In genomic region chr16:67736858-67737257, GRCh38 we compare ENCODE assay signal across 17 cellular contexts. TPM values are rescaled to one million over a fixed set of nuclear protein-coding genes. Genes with fewer than 3 reads are reported as not detected.
DNase-seq lines count a peak whose midpoint lies in the region; ATAC-seq, FAIRE-seq and TF ChIP-seq lines count a peak whose summit lies in the region.
"Had no signal": no experiment of that assay in that cellular context is flagged by ENCODE, and none has a peak within 500 bp of the region (broad histone marks: within the 10 kb centered on the region; RNA-seq: fewer than 3 reads in every experiment).

No MANE protein-coding gene starts in this region.

- DNase-seq in activated T-cell treated with anti-CD3 and anti-CD28 coated beads, Interleukin-2, amount 50 U/mL, for 24 hours = no peak
- no peak for DNase-seq in activated T-cell treated with anti-CD3 and anti-CD28 coated beads, Interleukin-2, amount 50 U/mL, for 1 hour
- DNase-seq in M059J (ENCODE audit: low read depth) (peak; percentile 9), foreskin keratinocyte (peak in 1 of 2 donors; percentile 15), small intestine (peak; percentile 54), MV-4-11 (lab: John Stamatoyannopoulos, UW) (no peak), esophagus muscularis mucosa (ENCODE audit: extremely low spot score) (no peak), DMS153 treated with DMSO at 0.1 percent for 48 hours (lab: John Stamatoyannopoulos, UW; ENCODE audit: unreplicated experiment) (no peak)
- DNase-seq: 8988T; CD8-positive, alpha-beta memory T cell; H7; NCI-H1436; NCI-H2029; NCI-H510A treated with DMSO at 0.1 percent for 48 hours; NCI-H82 had no signal

- H3K4me3 ChIP-seq in small intestine (ENCODE audit: low read depth in 1 of 2, low read length in 2 of 2) (no peak overlapping the region), esophagus muscularis mucosa (no peak overlapping the region)
- H3K4me3 ChIP-seq: BLaER1 had no signal

- TF ChIP-seq POLR2A in esophagus muscularis mucosa (IDR thresholded peaks at IDR 0.05; ENCODE audit: low read depth) = no peak

- 67 to 92% (median 88%) methylated on average over 3 to 4 of the region's 4 CpGs for WGBS in small intestine, 3 donors
- WGBS in esophagus muscularis mucosa = 91% methylated on average over 4 of the region's 4 CpGs

- TF ChIP-seq EP300 in esophagus muscularis mucosa (IDR thresholded peaks at IDR 0.05) = no peak

- H3K9me3 Mint-ChIP-seq in activated T-cell treated with anti-CD3 and anti-CD28 coated beads, Interleukin-2, amount 50 U/mL, for 24 hours = no peaks in the 10 kb centered on the region
- H3K9me3 Mint-ChIP-seq: CD8-positive, alpha-beta memory T cell had no signal

- H3K9me3 ChIP-seq in small intestine (ENCODE audit: control insufficient read depth, low read depth) (no peaks in the 10 kb centered on the region), esophagus muscularis mucosa (no peaks in the 10 kb centered on the region)
- H3K9me3 ChIP-seq: BLaER1 had no signal

- FAIRE-seq in small intestine (lab: Jason Lieb, UNC) = no peak
- FAIRE-seq: GM12892 had no signal

- peak; percentile 64 for ATAC-seq in foreskin keratinocyte

- H3K27me3 Mint-ChIP-seq in activated T-cell treated with anti-CD3 and anti-CD28 coated beads, Interleukin-2, amount 50 U/mL, for 24 hours = no peaks in the 10 kb centered on the region
- H3K27me3 Mint-ChIP-seq: CD8-positive, alpha-beta memory T cell had no signal

- no peaks in the 10 kb centered on the region for H3K4me1 Mint-ChIP-seq in activated T-cell treated with anti-CD3 and anti-CD28 coated beads, Interleukin-2, amount 50 U/mL, for 24 hours (ENCODE audit: low read depth)

- peak overlapping the region; percentile 29 for H3K27ac Mint-ChIP-seq in activated T-cell treated with anti-CD3 and anti-CD28 coated beads, Interleukin-2, amount 50 U/mL, for 24 hours

- H3K27me3 ChIP-seq in foreskin keratinocyte = no peaks in the 10 kb centered on the region
- no peaks in the 10 kb centered on the region for H3K27me3 ChIP-seq in small intestine (ENCODE audit: control insufficient read depth in 2 of 2, insufficient read depth in 2 of 2, low read length in 2 of 2)
- no peaks in the 10 kb centered on the region for H3K27me3 ChIP-seq in esophagus muscularis mucosa
- H3K27me3 ChIP-seq: BLaER1 had no signal

- intact Hi-C loops in esophagus muscularis mucosa (cut with DNase I) = no loop called here

- H3K36me3 Mint-ChIP-seq in activated T-cell treated with anti-CD3 and anti-CD28 coated beads, Interleukin-2, amount 50 U/mL, for 24 hours (ENCODE audit: low read depth) = peaks cover 46% of the 10 kb centered on the region

- H3K36me3 ChIP-seq in small intestine (ENCODE audit: control insufficient read depth in 2 of 2, insufficient read depth in 2 of 2, low read length in 2 of 2) = peaks cover 0 to 7% of the 10 kb centered on the region in 2 donors
- H3K36me3 ChIP-seq in esophagus muscularis mucosa = peaks cover 11 to 75% (median 60%) of the 10 kb centered on the region in 4 donors

- H3K4me1 ChIP-seq in foreskin keratinocyte (no peaks in the 10 kb centered on the region), small intestine (ENCODE audit: control insufficient read depth in 2 of 2, insufficient read depth in 1 of 2, low read depth in 1 of 2, low read length in 1 of 2) (no peaks in the 10 kb centered on the region), esophagus muscularis mucosa (no peaks in the 10 kb centered on the region)
- H3K4me1 ChIP-seq: BLaER1 had no signal

- no peak for TF ChIP-seq CTCF in foreskin keratinocyte (conservative IDR thresholded peaks at IDR 0.05)
- no peak for TF ChIP-seq CTCF in esophagus muscularis mucosa (IDR thresholded peaks at IDR 0.05)

- H3K27ac ChIP-seq in foreskin keratinocyte (no peak overlapping the region), small intestine (ENCODE audit: low read depth in 1 of 2, low read length in 1 of 2) (no peak overlapping the region), esophagus muscularis mucosa (replicated peaks in 1 of 4) (no peak overlapping the region)
- H3K27ac ChIP-seq: BLaER1 had no signal

- H3K4me3 Mint-ChIP-seq in activated T-cell treated with anti-CD3 and anti-CD28 coated beads, Interleukin-2, amount 50 U/mL, for 24 hours = no peak overlapping the region
- H3K4me3 Mint-ChIP-seq: CD8-positive, alpha-beta memory T cell had no signal

RNA-seq across cellular contexts. Expression of gene GFOD2, which starts 17.7 kb away (rescaled TPM):
- 11.7 and 18.6 TPM in 2 replicates for total RNA-seq in M059J (2014; rRNA removed; shearing (Covaris generic))
- 16.7 and 17.1 TPM in 2 replicates for total RNA-seq in foreskin keratinocyte
- polyA plus RNA-seq in foreskin keratinocyte = 14.7 and 14.9 TPM in 2 replicates
- 10 to 100 TPM in 2 of 3 donors, 1 to 10 TPM in 1; 9.7 to 28.6 (median 14.3) TPM for polyA plus RNA-seq in small intestine
- 10 to 100 TPM in 3 of 4 donors, 1 to 10 TPM in 1; 9.1 to 24.2 (median 20.8) TPM for total RNA-seq in esophagus muscularis mucosa

Comparison
In these comparisons a context has a peak if more than half of its experiments do, and no peak if none do; other contexts are left out.
1. DNase-seq: peak in M059J (single experiment) and small intestine (single experiment); none in activated T-cell treated with anti-CD3 and anti-CD28 coated beads, Interleukin-2, amount 50 U/mL, for 24 hours (single experiment), activated T-cell treated with anti-CD3 and anti-CD28 coated beads, Interleukin-2, amount 50 U/mL, for 1 hour (single experiment), MV-4-11 (single experiment), esophagus muscularis mucosa (single experiment) and DMS153 treated with DMSO at 0.1 percent for 48 hours (single experiment).